In genomic region chr3:82428821-82429220, GRCh38 we compare ENCODE assay signal across 6 cellular contexts.
DNase-seq lines count a peak whose midpoint lies in the region; FAIRE-seq and TF ChIP-seq lines count a peak whose summit lies in the region.
"Not testable (repeated sequence)": the region's sequence is repeated elsewhere in the genome, so short reads cannot be mapped to it uniquely, and the experiment has no call there.

No MANE protein-coding gene starts in this region.

- H3K4me2 ChIP-seq in H1 (ENCODE audit: insufficient read depth in 1 of 2, low read depth in 2 of 2, low read length in 2 of 2): peak overlapping the region; percentile 8 to 47; a peak in 2 of 4 replicates
- H3K4me2 ChIP-seq in neural progenitor cell: peak overlapping the region; percentile 63

- CTCF ChIA-PET in H1 (lab: Charles Lee; ENCODE audit: partially characterized antibody): interaction anchor here (1.3 kb wide), 1 partner anchor 68 kb away, joined by 3 read pairs; no protein-coding TSS in a partner anchor

- not testable (repeated sequence) for H3K79me2 ChIP-seq in H1 (ENCODE audit: control insufficient read depth in 1 of 2, insufficient read depth in 2 of 2, low read length in 2 of 2); neural progenitor cell (ENCODE audit: low read depth)

- not testable (repeated sequence) for H3F3A ChIP-seq in neural progenitor cell (ENCODE audit: low read depth)

- H3K9me3 Mint-ChIP-seq in neural progenitor cell: not testable (repeated sequence)

- H3K56ac ChIP-seq in H1 (replicated peaks; ENCODE audit: insufficient read length, low read depth, low read length): not testable (repeated sequence)

- peak overlapping the region; percentile 92 for H3K27ac ChIP-seq in HUES64 (ENCODE audit: low read depth, low read length)
- H3K27ac ChIP-seq in H1 (ENCODE audit: low read depth, low read length); neural progenitor cell: not testable (repeated sequence)

- peak; percentile 0 for DNase-seq in H7
- peak; percentile 71 to 78 for DNase-seq in H1 (ENCODE audit: low read depth in 1 of 2, low spot score in 2 of 2)
- DNase-seq in iPS DF 4.7 (ENCODE audit: extremely low read depth, low spot score): peak; percentile 46
- peak; percentile 13 for DNase-seq in iPS-NIHi11 (ENCODE audit: low spot score)
- DNase-seq in neural progenitor cell (ENCODE audit: low spot score): peak; percentile 55

- not testable (repeated sequence) for H4K91ac ChIP-seq in H1 (replicated peaks; ENCODE audit: insufficient read length, low read length)

- not testable (repeated sequence) for H3K36me3 ChIP-seq in H7 (replicated peaks; ENCODE audit: control insufficient read depth, insufficient read depth, low read length); HUES64 (ENCODE audit: insufficient read depth, low read length); H1 (ENCODE audit: control insufficient read depth in 2 of 4, insufficient read depth in 4 of 4, low read length in 3 of 4); neural progenitor cell

- not testable (repeated sequence) for H2BK5ac ChIP-seq in H1 (ENCODE audit: low read depth, low read length)

- H3K14ac ChIP-seq in H1 (ENCODE audit: insufficient read length): not testable (repeated sequence)

- not testable (repeated sequence) for TF ChIP-seq RAD21 in H1 (IDR thresholded peaks at IDR 0.05 in 1 of 2, conservative IDR thresholded peaks at IDR 0.05 in 1 of 2; ENCODE audit: low read depth in 2 of 2, low read length in 2 of 2)

- H2BK20ac ChIP-seq in H1 (ENCODE audit: low read length): not testable (repeated sequence)

- H2BK12ac ChIP-seq in H1 (ENCODE audit: low read depth, low read length): not testable (repeated sequence)

- not testable (repeated sequence) for H2BK120ac ChIP-seq in H1 (replicated peaks; ENCODE audit: low read depth, low read length)

- POLR2A ChIA-PET in H1 (lab: Charles Lee; ENCODE audit: partially characterized antibody): not testable (repeated sequence)

- not testable (repeated sequence) for H4K8ac ChIP-seq in H1 (ENCODE audit: extremely low read depth, insufficient read depth, low read length)

- not testable (repeated sequence) for H3K4me3 Mint-ChIP-seq in neural progenitor cell

- not testable (repeated sequence) for H3K23me2 ChIP-seq in H1 (ENCODE audit: low read depth, low read length)

- not testable (repeated sequence) for H2AK5ac ChIP-seq in H1 (ENCODE audit: low read depth, low read length)

- H3K27me3 Mint-ChIP-seq in neural progenitor cell (ENCODE audit: insufficient read depth, low read depth): not testable (repeated sequence)

- H3K4me1 ChIP-seq in HUES64 (ENCODE audit: insufficient read depth, low read length) (peaks cover 63% of the 10 kb centered on the region), H1 (replicated peaks in 1 of 4; ENCODE audit: control insufficient read depth in 3 of 4, insufficient read depth in 4 of 4, low read length in 3 of 4) (peaks cover 0 to 16% (median 8%) of the 10 kb centered on the region in 4 experiments; a peak in 3 of 7 replicates), neural progenitor cell (peaks cover 13% of the 10 kb centered on the region)

- not testable (repeated sequence) for H4K5ac ChIP-seq in H1 (ENCODE audit: insufficient read length, low read depth, low read length)

- not testable (repeated sequence) for H3K4ac ChIP-seq in H1 (replicated peaks; ENCODE audit: insufficient read length, low read depth, low read length)

- not testable (repeated sequence) for H3K27me3 ChIP-seq in H7 (ENCODE audit: control insufficient read depth, insufficient read depth, low read length); HUES64 (ENCODE audit: insufficient read depth, low read length); H1 (replicated peaks in 1 of 4; ENCODE audit: control insufficient read depth in 3 of 4, extremely low read depth in 1 of 4, insufficient read depth in 3 of 4, low read length in 3 of 4); neural progenitor cell

- 0 out of 2 replicates have a peak overlapping the region, but pooled peaks have one; percentile 36 for H3K9ac ChIP-seq in HUES64 (ENCODE audit: low read depth, low read length)
- not testable (repeated sequence) for H3K9ac ChIP-seq in H1 (replicated peaks in 1 of 4; ENCODE audit: extremely low read depth in 1 of 4, low read depth in 3 of 4, low read length in 3 of 4); neural progenitor cell

- not testable (repeated sequence) for H3K23ac ChIP-seq in H1 (ENCODE audit: insufficient read length)

- not testable (repeated sequence) for H3K9me3 ChIP-seq in HUES64 (ENCODE audit: insufficient read depth, low read depth, low read length); H1 (ENCODE audit: insufficient read depth in 2 of 2, low read depth in 1 of 2, low read length in 1 of 2); neural progenitor cell (ENCODE audit: low read depth)

- H3K36me3 Mint-ChIP-seq in neural progenitor cell: not testable (repeated sequence)

- TF ChIP-seq POLR2A in H1 (IDR thresholded peaks at IDR 0.05; ENCODE audit: control extremely low read depth in 1 of 2, low read depth in 2 of 2, low read length in 2 of 2): not testable (repeated sequence)

- H3K4me1 Mint-ChIP-seq in neural progenitor cell: not testable (repeated sequence)

- not testable (repeated sequence) for H3K79me1 ChIP-seq in H1 (ENCODE audit: low read depth, low read length)

- FAIRE-seq in H1 (lab: Jason Lieb, UNC): peak; percentile 85

- H3K18ac ChIP-seq in H1 (ENCODE audit: extremely low read depth, low read length): not testable (repeated sequence)

- not testable (repeated sequence) for H3K27ac Mint-ChIP-seq in neural progenitor cell

- 0 out of 3 replicates have a peak, but pooled peaks of 1 of the 2 experiments have one; percentile 19 for TF ChIP-seq EP300 in H1 (IDR thresholded peaks at IDR 0.05; ENCODE audit: borderline replicate concordance in 1 of 2, low read depth in 2 of 2, low read length in 2 of 2)

- not testable (repeated sequence) for H3K4me3 ChIP-seq in H7 (ENCODE audit: insufficient read depth, low read depth, low read length); neural progenitor cell
- H3K4me3 ChIP-seq in HUES64 (ENCODE audit: low read length) (0 out of 2 replicates have a peak overlapping the region, but pooled peaks have one; percentile 18), H1 (ENCODE audit: extremely low read depth in 1 of 4, insufficient read depth in 2 of 4, low read depth in 3 of 4, low read length in 4 of 4) (peak overlapping the region in 1 of 4 experiments; percentile 39; a peak in 1 of 8 replicates)

- H4K20me1 ChIP-seq in H1 (replicated peaks in 1 of 2; ENCODE audit: control insufficient read depth in 1 of 2, insufficient read depth in 2 of 2, low read length in 2 of 2); neural progenitor cell (ENCODE audit: low read depth): not testable (repeated sequence)

- WGBS in HUES64: 3% methylated on average over 7 of the region's 7 CpGs
- WGBS in H1 (ENCODE audit: extremely low coverage in 1 of 2, insufficient coverage in 1 of 2, insufficient read length in 1 of 2, insufficient replicate concordance in 2 of 2, low coverage in 1 of 2, low lambda C conversion rate in 2 of 2, missing lambda C conversion rate in 1 of 2), 2 experiments: 3% methylated on average over 7 of the region's 7 CpGs; no CpG with 5 or more reads in 1 of the 2 experiments

- H2AFZ ChIP-seq in H1 (ENCODE audit: low read length); neural progenitor cell (replicated peaks): not testable (repeated sequence)

- not testable (repeated sequence) for TF ChIP-seq CTCF in H1 (IDR thresholded peaks at IDR 0.05; ENCODE audit: control extremely low read depth in 1 of 3, insufficient read depth in 1 of 3, low read depth in 1 of 3, low read length in 3 of 3); neural progenitor cell (IDR thresholded peaks at IDR 0.05)

- not testable (repeated sequence) for H2BK15ac ChIP-seq in H1 (ENCODE audit: low read length)

TF ChIP-seq in H1, 55 proteins besides CTCF, POLR2A, EP300 and RAD21 (continues in another document):
- peak; percentile 20; the same call in 1 of the 2 replicates for TF ChIP-seq MAX (IDR thresholded peaks at IDR 0.05)

Comparison
In these comparisons a context has a peak if more than half of its experiments do, and no peak if none do; other contexts are left out.
1. DNase-seq: peak in every context shown above with its lines; median percentile 74 in H1; 55 in neural progenitor cell; 46 in iPS DF 4.7; 13 in iPS-NIHi11; 0 in H7.